Comparison of ENCODE assay signal across 1 cellular context in genomic region chr15:29844290-29844903, GRCh38.
TF ChIP-seq lines count a peak whose summit lies in the region.

No MANE protein-coding gene starts in this region.

TF ChIP-seq in K562, 482 proteins besides CTCF, POLR2A, EP300 and RAD21 (continued from another document):
- TF ChIP-seq ZBTB11 (CRISPR knock-in tag; IDR thresholded peaks at IDR 0.05): no peak
- no peak for TF ChIP-seq BRD4 (IDR thresholded peaks at IDR 0.05)
- no peak for TF ChIP-seq CBX5 (IDR thresholded peaks at IDR 0.05; ENCODE audit: borderline replicate concordance, low read depth)
- no peak for TF ChIP-seq KLF16 (IDR thresholded peaks at IDR 0.05)
- TF ChIP-seq ZMIZ1 (IDR thresholded peaks at IDR 0.05; ENCODE audit: low read depth in 2 of 2, low read length in 2 of 2): no peak
- TF ChIP-seq RBM15 (IDR thresholded peaks at IDR 0.05; ENCODE audit: insufficient read depth, low read length): no peak
- TF ChIP-seq CUX1 (CRISPR knock-in tag; IDR thresholded peaks at IDR 0.05): no peak
